ENCODE assay signal across 1 cellular context in genomic region chr13:114030666-114031610, GRCh38.
TF ChIP-seq lines count a peak whose summit lies in the region.

No MANE protein-coding gene starts in this region.

TF ChIP-seq in IMR-90, 13 proteins besides CTCF, POLR2A, EP300 and RAD21:
- TF ChIP-seq RFX5 (IDR thresholded peaks at IDR 0.05; ENCODE audit: low read depth, low read length) (no peak), RCOR1 (IDR thresholded peaks at IDR 0.05; ENCODE audit: insufficient replicate concordance, low read length) (no peak), CHD1 (IDR thresholded peaks at IDR 0.05; ENCODE audit: low read depth, low read length) (no peak), MXI1 (IDR thresholded peaks at IDR 0.05; ENCODE audit: borderline replicate concordance, low read depth, low read length) (no peak), CEBPB (IDR thresholded peaks at IDR 0.05; ENCODE audit: low read depth, low read length) (no peak), MAFK (IDR thresholded peaks at IDR 0.05; ENCODE audit: low read depth, low read length) (no peak), NFE2L2 (IDR thresholded peaks at IDR 0.05; ENCODE audit: low read depth, low read length) (no peak), FOS (IDR thresholded peaks at IDR 0.05; ENCODE audit: low read depth, low read length) (no peak), SMC3 (IDR thresholded peaks at IDR 0.05; ENCODE audit: low read depth, low read length) (no peak), ELK1 (IDR thresholded peaks at IDR 0.05; ENCODE audit: borderline replicate concordance, low read depth, low read length) (no peak), MAZ (IDR thresholded peaks at IDR 0.05; ENCODE audit: borderline replicate concordance, low read depth, low read length) (no peak), BHLHE40 (IDR thresholded peaks at IDR 0.05; ENCODE audit: low read depth, low read length) (no peak), USF2 (IDR thresholded peaks at IDR 0.05; ENCODE audit: low read depth, low read length) (no peak)
